Comparison of ENCODE assay signal across 19 cellular contexts in genomic region chr6:151372164-151372563, GRCh38. TPM values are rescaled to one million over a fixed set of nuclear protein-coding genes. Genes with fewer than 3 reads are reported as not detected.
DNase-seq lines count a peak whose midpoint lies in the region; TF ChIP-seq lines count a peak whose summit lies in the region.
"Had no signal": no experiment of that assay in that cellular context is flagged by ENCODE, and none has a peak within 500 bp of the region (broad histone marks: within the 10 kb centered on the region; RNA-seq: fewer than 3 reads in every experiment).

No MANE protein-coding gene starts in this region.

- H2AFZ ChIP-seq in neuronal stem cell (ENCODE audit: low read length), result no peak overlapping the region

- H3K27me3 Mint-ChIP-seq in activated CD4-positive, alpha-beta memory T cell treated with anti-CD3 and anti-CD28 coated beads, Interleukin-2, amount 10 ng/mL, durations not matched to agents 7 days and 5 days, result no peaks in the 10 kb centered on the region
- no peaks in the 10 kb centered on the region for H3K27me3 Mint-ChIP-seq in endodermal cell (ENCODE audit: insufficient read depth)
- H3K27me3 Mint-ChIP-seq: brain; dendritic cell treated with granulocyte-macrophage colony-stimulating factor and Interleukin-4, amounts not matched to agents 40 ng/mL and 50 ng/mL, for 4 days had no signal

- 93 to 97% methylated on average over 5 of the region's 5 CpGs for WGBS in endodermal cell (ENCODE audit: insufficient coverage in 1 of 2, insufficient read length in 1 of 2), 2 experiments
- 31% methylated on average over 5 of the region's 5 CpGs for WGBS in thymus
- no CpG with 5 or more reads among the region's 5 CpGs for WGBS in neuronal stem cell (ENCODE audit: extremely low coverage in 2 of 2, insufficient read length in 2 of 2, insufficient replicate concordance in 1 of 2), 2 donors
- WGBS in prostate gland, result 87% methylated on average over 5 of the region's 5 CpGs

- no peak for TF ChIP-seq POLR2A in prostate gland (IDR thresholded peaks at IDR 0.05)

- no peaks in the 10 kb centered on the region for H3K9me3 Mint-ChIP-seq in activated CD4-positive, alpha-beta memory T cell treated with anti-CD3 and anti-CD28 coated beads, Interleukin-2, amount 10 ng/mL, durations not matched to agents 7 days and 5 days
- H3K9me3 Mint-ChIP-seq in endodermal cell, result peaks cover 3% of the 10 kb centered on the region
- H3K9me3 Mint-ChIP-seq: dendritic cell treated with granulocyte-macrophage colony-stimulating factor and Interleukin-4, amounts not matched to agents 40 ng/mL and 50 ng/mL, for 4 days; IgD-negative memory B cell had no signal

- CTCF ChIA-PET in activated CD4-positive, alpha-beta memory T cell treated with anti-CD3 and anti-CD28 coated beads, Interleukin-2, amount 10 ng/mL, durations not matched to agents 7 days and 5 days (lab: Charles Lee), result interaction anchor here (0.6 to 1.2 kb wide), 4 partner anchors 17 to 48 kb away, joined by 3 to 4 read pairs (median 4); no protein-coding TSS in a partner anchor

- peaks cover 41% of the 10 kb centered on the region for H3K36me3 Mint-ChIP-seq in activated CD4-positive, alpha-beta memory T cell treated with anti-CD3 and anti-CD28 coated beads, Interleukin-2, amount 10 ng/mL, durations not matched to agents 7 days and 5 days (ENCODE audit: low read depth)
- peaks cover 34% of the 10 kb centered on the region for H3K36me3 Mint-ChIP-seq in endodermal cell (ENCODE audit: low read depth)

- H3K4me1 ChIP-seq in endodermal cell (ENCODE audit: control insufficient read depth, insufficient read depth, low read length) (peaks cover 7% of the 10 kb centered on the region), thymus (ENCODE audit: control insufficient read depth, insufficient read depth, low read length) (peaks cover 7% of the 10 kb centered on the region), neuronal stem cell (ENCODE audit: control insufficient read depth in 2 of 2, insufficient read depth in 1 of 2, low read depth in 1 of 2, low read length in 2 of 2) (peaks cover 2 to 18% of the 10 kb centered on the region in 2 donors), prostate gland (replicated peaks) (no peaks in the 10 kb centered on the region)
- H3K4me1 ChIP-seq: testis had no signal

- H3K27ac ChIP-seq in endodermal cell (ENCODE audit: low read depth, low read length) (peak overlapping the region; percentile 38), thymus (ENCODE audit: low read depth) (peak overlapping the region; percentile 70), neuronal stem cell (replicated peaks; ENCODE audit: low read length) (no peak overlapping the region), prostate gland (no peak overlapping the region)
- H3K27ac ChIP-seq: sigmoid colon, testis had no signal

- H3K27me3 ChIP-seq in endodermal cell (ENCODE audit: control insufficient read depth, insufficient read depth, low read length, poor library complexity, severe bottlenecking) (no peaks in the 10 kb centered on the region), thymus (ENCODE audit: control insufficient read depth, insufficient read depth) (no peaks in the 10 kb centered on the region), neuronal stem cell (ENCODE audit: control insufficient read depth in 3 of 3, insufficient read depth in 3 of 3, low read depth in 1 of 3, low read length in 3 of 3) (no peaks in the 10 kb centered on the region), prostate gland (replicated peaks; ENCODE audit: insufficient read depth) (no peaks in the 10 kb centered on the region)
- H3K27me3 ChIP-seq: heart right ventricle, sigmoid colon, testis had no signal

- H2BK12ac ChIP-seq in neuronal stem cell (ENCODE audit: low read length), result no peak overlapping the region

- no peak overlapping the region for H3K23ac ChIP-seq in neuronal stem cell (ENCODE audit: low read depth, low read length, poor library complexity)

- H2AK5ac ChIP-seq in neuronal stem cell (ENCODE audit: low read depth, low read length), result no peak overlapping the region

- peak overlapping the region; percentile 88 for H3K27ac Mint-ChIP-seq in activated CD4-positive, alpha-beta memory T cell treated with anti-CD3 and anti-CD28 coated beads, Interleukin-2, amount 10 ng/mL, durations not matched to agents 7 days and 5 days
- no peak overlapping the region for H3K27ac Mint-ChIP-seq in endodermal cell
- H3K27ac Mint-ChIP-seq: dendritic cell treated with granulocyte-macrophage colony-stimulating factor and Interleukin-4, amounts not matched to agents 40 ng/mL and 50 ng/mL, for 4 days had no signal

- TF ChIP-seq CTCF in endodermal cell (conservative IDR thresholded peaks at IDR 0.05) (no peak), prostate gland (IDR thresholded peaks at IDR 0.05) (no peak)

- H3K36me3 ChIP-seq in endodermal cell (ENCODE audit: control insufficient read depth, insufficient read depth, low read length) (peaks cover 44% of the 10 kb centered on the region), thymus (ENCODE audit: control insufficient read depth, insufficient read depth) (peaks cover 31% of the 10 kb centered on the region), neuronal stem cell (replicated peaks in 1 of 2; ENCODE audit: control insufficient read depth in 2 of 2, insufficient read depth in 2 of 2, low read length in 2 of 2) (peaks cover 9 to 46% of the 10 kb centered on the region in 2 donors), prostate gland (no peaks in the 10 kb centered on the region)

- intact Hi-C loops in prostate gland (cut with DNase I), result no loop called here

- H2BK5ac ChIP-seq in neuronal stem cell (ENCODE audit: low read length), result no peak overlapping the region

- H3K79me1 ChIP-seq in neuronal stem cell (ENCODE audit: low read depth, low read length), result peaks cover 2% of the 10 kb centered on the region

- peaks cover 57% of the 10 kb centered on the region for H3K4me1 Mint-ChIP-seq in activated CD4-positive, alpha-beta memory T cell treated with anti-CD3 and anti-CD28 coated beads, Interleukin-2, amount 10 ng/mL, durations not matched to agents 7 days and 5 days
- H3K4me1 Mint-ChIP-seq in endodermal cell, result peaks cover 7% of the 10 kb centered on the region

- H3K9ac ChIP-seq in endodermal cell (ENCODE audit: extremely low read depth, low read length, poor library complexity, severe bottlenecking) (no peak overlapping the region), neuronal stem cell (ENCODE audit: low read depth, low read length, poor library complexity) (no peak overlapping the region)

- H4K8ac ChIP-seq in neuronal stem cell (ENCODE audit: low read depth, low read length), result no peak overlapping the region

- no peak overlapping the region for H3K14ac ChIP-seq in neuronal stem cell (ENCODE audit: low read length)

- H3K9me3 ChIP-seq in endodermal cell (ENCODE audit: control insufficient read depth, low read length), result peaks cover 5% of the 10 kb centered on the region
- H3K9me3 ChIP-seq in thymus (ENCODE audit: control insufficient read depth), result no peaks in the 10 kb centered on the region
- peaks cover 0 to 6% of the 10 kb centered on the region in 2 donors for H3K9me3 ChIP-seq in neuronal stem cell (replicated peaks in 1 of 2; ENCODE audit: control insufficient read depth in 2 of 2, insufficient read depth in 1 of 2, low read depth in 1 of 2, low read length in 2 of 2)
- H3K9me3 ChIP-seq in prostate gland, result no peaks in the 10 kb centered on the region
- H3K9me3 ChIP-seq: heart right ventricle, sigmoid colon, testis had no signal

- H4K91ac ChIP-seq in neuronal stem cell (ENCODE audit: low read depth, low read length, poor library complexity), result no peak overlapping the region

- H2BK120ac ChIP-seq in neuronal stem cell (ENCODE audit: low read depth, low read length), result no peak overlapping the region

- no peak overlapping the region for H3K18ac ChIP-seq in neuronal stem cell (ENCODE audit: low read length)

- H3K4ac ChIP-seq in neuronal stem cell (ENCODE audit: low read length), result no peak overlapping the region

- POLR2A ChIA-PET in activated CD4-positive, alpha-beta memory T cell treated with anti-CD3 and anti-CD28 coated beads, Interleukin-2, amount 10 ng/mL, durations not matched to agents 7 days and 5 days (lab: Charles Lee), result interaction anchor here (1.0 to 12.5 kb wide), 5 partner anchors 11 to 80 kb away, joined by 3 to 247 read pairs (median 6); partner anchors contain the start of genes RMND1 and ZBTB2

- peak; percentile 24 for DNase-seq in stimulated activated CD4-positive, alpha-beta T cell treated with anti-CD3 and anti-CD28 coated beads, Interleukin-15, amount 100 ng/mL, for 24 hours
- no peak for DNase-seq in stimulated activated CD4-positive, alpha-beta T cell treated with anti-CD3 and anti-CD28 coated beads, Interleukin-1b, Interleukin-23, amount 100 ng/mL, for 48 hours
- peak; percentile 45 for DNase-seq in activated CD4-positive, alpha-beta memory T cell treated with anti-CD3 and anti-CD28 coated beads, Interleukin-2, amount 10 ng/mL, durations not matched to agents 7 days and 5 days
- DNase-seq in endodermal cell (peak; percentile 39), neuronal stem cell (ENCODE audit: low spot score) (no peak), prostate gland (ENCODE audit: low spot score) (no peak), DMS153 (lab: John Stamatoyannopoulos, UW) (no peak)
- DNase-seq: activated CD4-positive, CD25-positive, alpha-beta regulatory T cell; heart right ventricle; mesendoderm; NCI-H1048; NCI-H2107; NCI-H526 treated with DMSO at 0.1 percent for 48 hours; sigmoid colon; testis had no signal

- no peak overlapping the region for H2BK15ac ChIP-seq in neuronal stem cell (ENCODE audit: low read length)

- H3K4me3 Mint-ChIP-seq in activated CD4-positive, alpha-beta memory T cell treated with anti-CD3 and anti-CD28 coated beads, Interleukin-2, amount 10 ng/mL, durations not matched to agents 7 days and 5 days, result peak overlapping the region; percentile 42
- H3K4me3 Mint-ChIP-seq in endodermal cell, result no peak overlapping the region
- H3K4me3 Mint-ChIP-seq: brain; dendritic cell treated with granulocyte-macrophage colony-stimulating factor and Interleukin-4, amounts not matched to agents 40 ng/mL and 50 ng/mL, for 4 days had no signal

- H3K4me3 ChIP-seq in endodermal cell (ENCODE audit: low read length), result no peak overlapping the region
- no peak overlapping the region for H3K4me3 ChIP-seq in thymus (ENCODE audit: low read length)
- H3K4me3 ChIP-seq in neuronal stem cell (ENCODE audit: low read length in 2 of 2), result no peak overlapping the region
- H3K4me3 ChIP-seq in prostate gland, result no peak overlapping the region
- H3K4me3 ChIP-seq: heart right ventricle, sigmoid colon, testis had no signal

- no peak overlapping the region for H3K4me2 ChIP-seq in neuronal stem cell (ENCODE audit: insufficient read depth, low read length, poor library complexity, severe bottlenecking)

RNA-seq across cellular contexts. Expression of gene ZBTB2, which starts 19.2 kb away (rescaled TPM):
- total RNA-seq in activated CD4-positive, alpha-beta memory T cell treated with anti-CD3 and anti-CD28 coated beads, Interleukin-2, amount 10 ng/mL, durations not matched to agents 7 days and 5 days, result 10 to 100 TPM; 23.5 to 23.8 TPM
- 10 to 100 TPM; 11.4 to 15.2 TPM for total RNA-seq in endodermal cell
- 11.3 TPM for polyA plus RNA-seq in endodermal cell (2013, experiment 1 of 2)
- polyA plus RNA-seq in endodermal cell (2013, experiment 2 of 2), result 11.1 TPM
- polyA plus RNA-seq in thymus, result 22.8 TPM
- polyA plus RNA-seq in neuronal stem cell (2013, experiment 1 of 2), result 8.2 TPM
- polyA plus RNA-seq in neuronal stem cell (2013, experiment 2 of 2), result 7.9 TPM
- total RNA-seq in prostate gland, result 10 to 100 TPM in 1 of 2 donors, 1 to 10 TPM in 1; 8.1 to 13.6 TPM

Comparison
In these comparisons a context has a peak if more than half of its experiments do, and no peak if none do; other contexts are left out.
1. DNase-seq: peak in stimulated activated CD4-positive, alpha-beta T cell treated with anti-CD3 and anti-CD28 coated beads, Interleukin-15, amount 100 ng/mL, for 24 hours (single experiment), activated CD4-positive, alpha-beta memory T cell treated with anti-CD3 and anti-CD28 coated beads, Interleukin-2, amount 10 ng/mL, durations not matched to agents 7 days and 5 days (single experiment) and endodermal cell (single experiment); none in stimulated activated CD4-positive, alpha-beta T cell treated with anti-CD3 and anti-CD28 coated beads, Interleukin-1b, Interleukin-23, amount 100 ng/mL, for 48 hours (single experiment), neuronal stem cell (single experiment), prostate gland (single experiment) and DMS153 (single experiment).
2. H3K27ac ChIP-seq: peak in endodermal cell (single experiment) and thymus (single experiment); none in neuronal stem cell (single experiment) and prostate gland (0 of 2).